ENCODE assay signal across 9 cellular contexts in the genomic region with DNA sequence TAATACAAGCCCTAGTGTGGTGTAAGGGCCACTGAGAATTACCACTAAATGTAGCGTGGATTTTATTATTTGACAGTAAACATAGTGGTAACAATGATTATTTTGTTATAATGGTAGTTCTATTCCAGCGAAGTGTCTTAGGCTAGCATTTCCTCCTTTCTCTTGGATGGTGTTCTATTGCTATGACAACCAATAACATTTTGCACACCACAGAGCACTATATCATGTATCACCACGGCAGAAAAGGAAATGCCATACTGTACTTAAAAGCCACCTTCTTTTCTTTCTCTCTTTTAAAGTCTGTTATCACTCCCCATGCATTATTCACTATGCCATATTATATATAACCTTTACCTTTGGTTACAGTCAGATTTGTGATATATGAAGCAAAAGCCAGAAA.
A peak's percentile ranks its signal among the peaks of the same experiment; 100 is the strongest.
DNase-seq lines count a peak whose midpoint lies in the region; ATAC-seq and TF ChIP-seq lines count a peak whose summit lies in the region.
"Had no signal": no experiment of that assay in that cellular context is flagged by ENCODE, and none has a peak within 500 bp of the region (broad histone marks: within the 10 kb centered on the region; RNA-seq: fewer than 3 reads in every experiment).

No MANE protein-coding gene starts in this region.

- no peak overlapping the region for H3K4me3 ChIP-seq in naive thymus-derived CD4-positive, alpha-beta T cell (ENCODE audit: low read length)
- no peak overlapping the region for H3K4me3 ChIP-seq in PC-9

- intact Hi-C loops in naive thymus-derived CD4-positive, alpha-beta T cell (cut with micrococcal nuclease): no loop called here
- intact Hi-C loops in PC-9 (cut with micrococcal nuclease; ENCODE audit: unreplicated experiment): no loop called here
- intact Hi-C loops in activated T-helper 1 cell treated with anti-CD3 and anti-CD28 coated beads, Interleukin-12 subunit alpha, Interleukin-12 subunit beta, Interleukin-2, Interleukin-4 antibody, amounts not matched to agents 30 ng/mL and 10 ng/mL and 1 ng/mL, durations not matched to agents 14 hours and 24 hours and 36 hours (cut with micrococcal nuclease): no loop called here

- POLR2A ChIA-PET in naive thymus-derived CD4-positive, alpha-beta T cell (lab: Charles Lee): no interaction called here
- POLR2A ChIA-PET in PC-9 (lab: Charles Lee; ENCODE audit: unreplicated experiment): no interaction called here

- no peak overlapping the region for H2AFZ ChIP-seq in PC-9

- no peak overlapping the region for H3K4me2 ChIP-seq in PC-9

- no peaks in the 10 kb centered on the region for H3K79me2 ChIP-seq in PC-9 (ENCODE audit: low read depth)

- H3K9me2 ChIP-seq in PC-9 (ENCODE audit: insufficient read depth): no peaks in the 10 kb centered on the region

- no peaks in the 10 kb centered on the region for H3K27me3 ChIP-seq in naive thymus-derived CD4-positive, alpha-beta T cell (ENCODE audit: control insufficient read depth in 2 of 2, insufficient read depth in 2 of 2, low read length in 2 of 2)
- H3K27me3 ChIP-seq in PC-9 (ENCODE audit: insufficient read depth, low read depth): peaks cover 68% of the 10 kb centered on the region; the same call in 1 of the 2 replicates

- peaks cover 3 to 34% (median 11%) of the 10 kb centered on the region in 5 donors for H3K36me3 Mint-ChIP-seq in naive thymus-derived CD4-positive, alpha-beta T cell
- H3K36me3 Mint-ChIP-seq in activated T-helper 1 cell treated with anti-CD3 and anti-CD28 coated beads, Interleukin-12 subunit alpha, Interleukin-12 subunit beta, Interleukin-2, Interleukin-4 antibody, amounts not matched to agents 30 ng/mL and 10 ng/mL and 1 ng/mL, durations not matched to agents 14 hours and 24 hours and 36 hours (ENCODE audit: low read depth): peaks cover 10% of the 10 kb centered on the region

- no TSS peak for BruUV-seq in PC-9 (replicated peaks; lab: Mats Ljungman, UMichigan)

- peaks cover 0 to 23% of the 10 kb centered on the region in 2 donors for H3K4me1 ChIP-seq in naive thymus-derived CD4-positive, alpha-beta T cell (ENCODE audit: control insufficient read depth in 2 of 2, insufficient read depth in 2 of 2, low read length in 2 of 2)
- H3K4me1 ChIP-seq in PC-9 (replicated peaks; ENCODE audit: insufficient read depth): no peaks in the 10 kb centered on the region

- no peak for TF ChIP-seq CTCF in PC-9 (conservative IDR thresholded peaks at IDR 0.05)

- peaks cover 0 to 4% (median 0%) of the 10 kb centered on the region in 11 donors for H3K9me3 Mint-ChIP-seq in naive thymus-derived CD4-positive, alpha-beta T cell
- no peaks in the 10 kb centered on the region for H3K9me3 Mint-ChIP-seq in activated T-helper 1 cell treated with anti-CD3 and anti-CD28 coated beads, Interleukin-12 subunit alpha, Interleukin-12 subunit beta, Interleukin-2, Interleukin-4 antibody, amounts not matched to agents 30 ng/mL and 10 ng/mL and 1 ng/mL, durations not matched to agents 14 hours and 24 hours and 36 hours

- peaks cover 0 to 11% (median 6%) of the 10 kb centered on the region in 3 experiments for H3K36me3 ChIP-seq in naive thymus-derived CD4-positive, alpha-beta T cell (ENCODE audit: control insufficient read depth in 2 of 3, insufficient read depth in 3 of 3, low read length in 3 of 3)
- H3K36me3 ChIP-seq in PC-9 (ENCODE audit: low read depth): no peaks in the 10 kb centered on the region

- H3K4me3 Mint-ChIP-seq in naive thymus-derived CD4-positive, alpha-beta T cell: peak overlapping the region in 7 of 10 donors; percentile 10 to 56 (median 35)
- H3K4me3 Mint-ChIP-seq in activated T-helper 1 cell treated with anti-CD3 and anti-CD28 coated beads, Interleukin-12 subunit alpha, Interleukin-12 subunit beta, Interleukin-2, Interleukin-4 antibody, amounts not matched to agents 30 ng/mL and 10 ng/mL and 1 ng/mL, durations not matched to agents 14 hours and 24 hours and 36 hours: no peak overlapping the region

- no peaks in the 10 kb centered on the region for H3F3A ChIP-seq in PC-9 (ENCODE audit: insufficient read depth, low read depth)

- CTCF ChIA-PET in naive thymus-derived CD4-positive, alpha-beta T cell (lab: Charles Lee): no interaction called here
- CTCF ChIA-PET in PC-9 (lab: Charles Lee): no interaction called here

- H3K27ac Mint-ChIP-seq in naive thymus-derived CD4-positive, alpha-beta T cell: peak overlapping the region; percentile 28 to 90 (median 76)
- H3K27ac Mint-ChIP-seq in activated T-helper 1 cell treated with anti-CD3 and anti-CD28 coated beads, Interleukin-12 subunit alpha, Interleukin-12 subunit beta, Interleukin-2, Interleukin-4 antibody, amounts not matched to agents 30 ng/mL and 10 ng/mL and 1 ng/mL, durations not matched to agents 14 hours and 24 hours and 36 hours: no peak overlapping the region

- H3K4me1 Mint-ChIP-seq in naive thymus-derived CD4-positive, alpha-beta T cell: peaks cover 25 to 84% (median 68%) of the 10 kb centered on the region in 7 donors
- H3K4me1 Mint-ChIP-seq in activated T-helper 1 cell treated with anti-CD3 and anti-CD28 coated beads, Interleukin-12 subunit alpha, Interleukin-12 subunit beta, Interleukin-2, Interleukin-4 antibody, amounts not matched to agents 30 ng/mL and 10 ng/mL and 1 ng/mL, durations not matched to agents 14 hours and 24 hours and 36 hours (ENCODE audit: low read depth): peaks cover 22% of the 10 kb centered on the region

- DNase-seq in Daoy (ENCODE audit: low read depth): peak; percentile 64
- peak; percentile 86 for DNase-seq in NCI-H2081 treated with DMSO at 0.1 percent for 48 hours (lab: John Stamatoyannopoulos, UW)
- peak; percentile 35 for DNase-seq in central memory CD4-positive, alpha-beta T cell
- peak in 7 of 9 donors; percentile 18 to 74 (median 61) for DNase-seq in naive thymus-derived CD4-positive, alpha-beta T cell
- no peak for DNase-seq in PC-9
- no peak for DNase-seq in activated T-helper 1 cell treated with anti-CD3 and anti-CD28 coated beads, Interleukin-12 subunit alpha, Interleukin-12 subunit beta, Interleukin-2, Interleukin-4 antibody, amounts not matched to agents 30 ng/mL and 10 ng/mL and 1 ng/mL, durations not matched to agents 14 hours and 24 hours and 36 hours (ENCODE audit: low spot score)
- DNase-seq in pons (ENCODE audit: low spot score): no peak

- H4K20me1 ChIP-seq in PC-9 (ENCODE audit: insufficient read depth): no peaks in the 10 kb centered on the region

- peak overlapping the region; percentile 16 for H3K27ac ChIP-seq in naive thymus-derived CD4-positive, alpha-beta T cell (ENCODE audit: low read depth, low read length)
- H3K27ac ChIP-seq in PC-9: no peak overlapping the region
- H3K27ac ChIP-seq: epithelial cell of prostate had no signal

- H3K27me3 Mint-ChIP-seq in naive thymus-derived CD4-positive, alpha-beta T cell: no peaks in the 10 kb centered on the region
- no peaks in the 10 kb centered on the region for H3K27me3 Mint-ChIP-seq in activated T-helper 1 cell treated with anti-CD3 and anti-CD28 coated beads, Interleukin-12 subunit alpha, Interleukin-12 subunit beta, Interleukin-2, Interleukin-4 antibody, amounts not matched to agents 30 ng/mL and 10 ng/mL and 1 ng/mL, durations not matched to agents 14 hours and 24 hours and 36 hours (ENCODE audit: insufficient read depth)

- peak; percentile 94 for ATAC-seq in naive thymus-derived CD4-positive, alpha-beta T cell
- no peak for ATAC-seq in GM18858 (IDR thresholded peaks at IDR 0.05; ENCODE audit: unreplicated experiment)

- no peaks in the 10 kb centered on the region for H3K9me3 ChIP-seq in naive thymus-derived CD4-positive, alpha-beta T cell (ENCODE audit: control insufficient read depth in 2 of 3, low read length in 3 of 3)
- no peaks in the 10 kb centered on the region for H3K9me3 ChIP-seq in PC-9 (ENCODE audit: insufficient read depth, low read depth)

Comparison
In these comparisons a context has a peak if more than half of its experiments do, and no peak if none do; other contexts are left out.
1. DNase-seq: peak in Daoy (single experiment), NCI-H2081 treated with DMSO at 0.1 percent for 48 hours (single experiment), central memory CD4-positive, alpha-beta T cell (single experiment) and naive thymus-derived CD4-positive, alpha-beta T cell (7 of 9); none in PC-9 (0 of 2), activated T-helper 1 cell treated with anti-CD3 and anti-CD28 coated beads, Interleukin-12 subunit alpha, Interleukin-12 subunit beta, Interleukin-2, Interleukin-4 antibody, amounts not matched to agents 30 ng/mL and 10 ng/mL and 1 ng/mL, durations not matched to agents 14 hours and 24 hours and 36 hours (single experiment) and pons (single experiment).